Comparison of ENCODE assay signal across 16 cellular contexts in the genomic region with DNA sequence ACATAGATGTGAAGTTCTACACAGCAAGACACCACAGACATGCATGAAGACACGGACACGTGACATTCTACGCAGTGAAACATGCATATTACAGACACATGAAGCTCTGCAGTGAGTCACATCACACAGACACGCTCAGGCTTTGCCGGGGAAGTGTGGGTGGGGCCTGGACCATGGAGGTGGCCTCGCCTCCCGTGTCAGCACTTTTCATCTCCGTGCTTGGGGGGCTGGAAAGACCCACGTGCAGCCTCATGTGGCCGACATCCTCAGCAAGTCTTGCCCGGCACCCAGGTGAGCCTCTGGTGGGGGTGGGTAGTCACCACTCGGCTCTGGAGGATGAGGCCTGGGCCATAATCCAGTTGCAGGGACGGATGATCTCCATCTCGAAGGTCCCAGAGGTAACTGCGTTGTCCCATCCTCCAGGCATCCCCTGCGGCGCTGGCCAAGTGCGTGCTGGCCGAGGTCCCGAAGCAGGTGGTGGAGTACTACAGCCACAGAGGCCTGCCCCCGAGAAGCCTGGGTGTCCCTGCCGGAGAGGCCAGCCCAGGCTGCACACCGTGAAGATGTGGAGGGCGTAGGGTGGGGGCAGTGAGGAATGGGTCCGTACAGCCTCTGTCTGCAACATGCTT. TPM values are rescaled to one million over a fixed set of nuclear protein-coding genes. Genes with fewer than 3 reads are reported as not detected.
DNase-seq lines count a peak whose midpoint lies in the region; ATAC-seq and TF ChIP-seq lines count a peak whose summit lies in the region.
"Had no signal": no experiment of that assay in that cellular context is flagged by ENCODE, and none has a peak within 500 bp of the region (broad histone marks: within the 10 kb centered on the region; RNA-seq: fewer than 3 reads in every experiment).

No MANE protein-coding gene starts in this region.

- ATAC-seq in upper lobe of left lung (ENCODE audit: low FRiP score in 2 of 2), result peak; percentile 9 to 28

- H3K4me1 ChIP-seq in upper lobe of left lung, result no peaks in the 10 kb centered on the region
- peaks cover 0 to 16% (median 0%) of the 10 kb centered on the region in 6 donors for H3K4me1 ChIP-seq in spleen

- no peak overlapping the region for H3K27ac Mint-ChIP-seq in endothelial cell (ENCODE audit: unreplicated experiment)

- H3K27ac ChIP-seq in KOPT-K1 (ENCODE audit: low read depth, low read length, poor library complexity, severe bottlenecking) (peak overlapping the region; percentile 79), upper lobe of left lung (no peak overlapping the region), spleen (no peak overlapping the region)
- H3K27ac ChIP-seq: 22Rv1, GM23248 had no signal

- DNase-seq in activated CD8-positive, alpha-beta memory T cell treated with anti-CD3 and anti-CD28 coated beads, Interleukin-2, amount 50 U/mL, for 4 hours, result peak; percentile 13
- DNase-seq in activated CD8-positive, alpha-beta memory T cell treated with anti-CD3 and anti-CD28 coated beads for 24 hours, result no peak
- DNase-seq in endothelial cell (ENCODE audit: low spot score) (no peak), upper lobe of left lung (peak in 1 of 2 donors; percentile 80), OCI-M2 (lab: John Stamatoyannopoulos, UW; ENCODE audit: unreplicated experiment) (no peak), spleen (no peak)
- no peak for DNase-seq in activated naive CD4-positive, alpha-beta T cell treated with anti-CD3 and anti-CD28 coated beads, Interleukin-2, amount 50 U/mL, for 16 hours
- DNase-seq: AML-193, DMS79, GM23248, H7, Karpas-422 had no signal

- H3K4me3 ChIP-seq in upper lobe of left lung, result no peak overlapping the region
- H3K4me3 ChIP-seq in spleen, result no peak overlapping the region
- H3K4me3 ChIP-seq: BLaER1, GM23248 had no signal

- H3K9me3 ChIP-seq in KOPT-K1 (ENCODE audit: insufficient read depth, low read length, poor library complexity, severe bottlenecking) (no peaks in the 10 kb centered on the region), upper lobe of left lung (no peaks in the 10 kb centered on the region), spleen (no peaks in the 10 kb centered on the region)
- H3K9me3 ChIP-seq: BLaER1 had no signal

- intact Hi-C loops in spleen (cut with DNase I; ENCODE audit: low total_unique reads), result no loop called here

- TF ChIP-seq CTCF in endothelial cell (IDR thresholded peaks at IDR 0.05; ENCODE audit: unreplicated experiment) (no peak), upper lobe of left lung (IDR thresholded peaks at IDR 0.05) (no peak), spleen (IDR thresholded peaks at IDR 0.05 in 8 of 11, conservative IDR thresholded peaks at IDR 0.05 in 3 of 11) (no peak)

- TF ChIP-seq EP300 in upper lobe of left lung (IDR thresholded peaks at IDR 0.05), result no peak

- H3K9me3 Mint-ChIP-seq in endothelial cell (ENCODE audit: unreplicated experiment), result no peaks in the 10 kb centered on the region

- no peak for TF ChIP-seq POLR2A in upper lobe of left lung (IDR thresholded peaks at IDR 0.05)
- no peak for TF ChIP-seq POLR2A in spleen (IDR thresholded peaks at IDR 0.05)

- H3K4me1 Mint-ChIP-seq in endothelial cell (ENCODE audit: unreplicated experiment), result no peaks in the 10 kb centered on the region

- H3K27me3 ChIP-seq in upper lobe of left lung (no peaks in the 10 kb centered on the region), spleen (replicated peaks in 1 of 7) (no peaks in the 10 kb centered on the region)
- H3K27me3 ChIP-seq: BLaER1 had no signal

- peaks cover 13% of the 10 kb centered on the region; the same call in 1 of the 2 replicates for H3K36me3 ChIP-seq in KOPT-K1 (ENCODE audit: insufficient read depth, low read length)
- no peaks in the 10 kb centered on the region for H3K36me3 ChIP-seq in upper lobe of left lung
- H3K36me3 ChIP-seq in spleen, result no peaks in the 10 kb centered on the region

- 89 to 91% methylated on average over 11 to 22 of the region's 25 CpGs for WGBS in upper lobe of left lung, 2 donors
- 86 to 95% (median 89%) methylated on average over 10 to 25 of the region's 25 CpGs for WGBS in spleen, 5 donors

- peaks cover 3% of the 10 kb centered on the region for H3K27me3 Mint-ChIP-seq in endothelial cell (ENCODE audit: unreplicated experiment)

- peak overlapping the region; percentile 51 for H3K4me3 Mint-ChIP-seq in endothelial cell (ENCODE audit: unreplicated experiment)

- no peaks in the 10 kb centered on the region for H3K36me3 Mint-ChIP-seq in endothelial cell (ENCODE audit: low read depth, unreplicated experiment)

RNA-seq across cellular contexts. Expression of a gene that starts 17.3 kb away (rescaled TPM):
- total RNA-seq in endothelial cell (ENCODE audit: unreplicated experiment), result 118 TPM
- 1 to 10 TPM in 3 of 6 donors, not detected in 3; 1.2 to 2.7 (median 1.5) TPM for total RNA-seq in upper lobe of left lung
- 10 to 100 TPM in 1 of 7 donors, 1 to 10 TPM in 5, under 1 TPM in 1; 0.57 to 39.5 (median 4.0) TPM for total RNA-seq in spleen
- 1 to 10 TPM in 1 of 3 donors, under 1 TPM in 2; 0.33 to 2.0 (median 0.83) TPM for polyA plus RNA-seq in spleen
- total RNA-seq: G401, GM23248 had no signal
- polyA plus RNA-seq: GM23248 had no signal

RNA-seq across cellular contexts. Expression of a gene that starts 20.6 kb away (rescaled TPM):
- total RNA-seq in endothelial cell (ENCODE audit: unreplicated experiment) (5.5 TPM), upper lobe of left lung (10 to 100 TPM in 1 of 6 donors, 1 to 10 TPM in 3, not detected in 2; 1.4 to 14.7 (median 3.6) TPM), spleen (1 to 10 TPM in 3 of 7 donors, under 1 TPM in 3, not detected in 1; 0.37 to 2.2 (median 1.0) TPM)
- polyA plus RNA-seq in spleen, result 1 to 10 TPM; 2.9 to 4.3 (median 3.7) TPM

RNA-seq across cellular contexts. Expression of a gene that starts 35.7 kb away (rescaled TPM):
- 2,070 TPM for total RNA-seq in endothelial cell (ENCODE audit: unreplicated experiment)
- 1,000 to 10,000 TPM; 1,332 to 3,837 (median 2,323) TPM for total RNA-seq in upper lobe of left lung
- 1,000 to 10,000 TPM; 2,154 to 6,842 (median 2,799) TPM for total RNA-seq in spleen
- over 10,000 TPM; 13,171 to 16,278 (median 14,011) TPM for polyA plus RNA-seq in spleen
